ENCODE assay signal across 15 cellular contexts in the genomic region with DNA sequence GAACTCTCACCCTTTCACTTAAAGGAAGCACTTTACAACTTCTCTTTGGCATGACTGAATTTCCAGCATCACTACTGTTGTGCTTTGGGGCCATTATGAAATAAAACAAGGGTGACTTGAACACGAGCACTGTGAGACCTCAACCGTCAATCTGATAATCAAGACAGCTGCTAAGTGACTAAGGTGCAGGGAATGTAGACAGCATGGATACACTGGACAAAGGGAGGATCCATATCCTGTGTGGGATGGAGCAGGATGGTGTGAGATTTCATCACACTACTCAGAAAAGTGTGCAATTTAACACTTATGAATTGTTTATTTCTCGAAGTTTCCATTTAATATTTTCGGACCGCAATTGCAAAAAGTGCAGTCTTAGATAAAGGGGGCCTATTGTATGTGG. TPM values are rescaled to one million over a fixed set of nuclear protein-coding genes. Genes with fewer than 3 reads are reported as not detected.
DNase-seq lines count a peak whose midpoint lies in the region; ATAC-seq and TF ChIP-seq lines count a peak whose summit lies in the region.
"Had no signal": no experiment of that assay in that cellular context is flagged by ENCODE, and none has a peak within 500 bp of the region (broad histone marks: within the 10 kb centered on the region; RNA-seq: fewer than 3 reads in every experiment).

No MANE protein-coding gene starts in this region.

- no peak for TF ChIP-seq RAD21 in IMR-90 (IDR thresholded peaks at IDR 0.05; ENCODE audit: low read length)

- H3K9me1 ChIP-seq in IMR-90 (ENCODE audit: insufficient read depth, low read length), result no peaks in the 10 kb centered on the region

- no peak overlapping the region for H2AK9ac ChIP-seq in IMR-90 (replicated peaks; ENCODE audit: low read depth, low read length, poor library complexity)

- H3K18ac ChIP-seq in IMR-90 (ENCODE audit: low read depth, low read length), result no peak overlapping the region; the same call in 1 of the 2 replicates

- POLR2A ChIA-PET in IMR-90 (lab: Charles Lee; ENCODE audit: unreplicated experiment), result no interaction called here

- no peak; the same call in 1 of the 2 replicates for ATAC-seq in IMR-90 (ENCODE audit: low read depth)
- ATAC-seq in GM18870 (IDR thresholded peaks at IDR 0.05; ENCODE audit: unreplicated experiment), result no peak
- no peak for ATAC-seq in GM18519 (IDR thresholded peaks at IDR 0.05; ENCODE audit: low FRiP score, unreplicated experiment)
- ATAC-seq: Right ventricle myocardium inferior; stimulated activated naive CD8-positive, alpha-beta T cell treated with anti-CD3 and anti-CD28 coated beads, Interleukin-15, amount 100 ng/mL, for 72 hours had no signal

- no peak overlapping the region for H2AK5ac ChIP-seq in IMR-90 (ENCODE audit: low read depth, low read length)

- H3K4me2 ChIP-seq in IMR-90 (ENCODE audit: low read depth, low read length), result no peak overlapping the region

- in situ Hi-C loops in IMR-90 (cut with MboI; ENCODE audit: low sequenced_read_pairs), result no loop called here

- H3K79me1 ChIP-seq in IMR-90 (ENCODE audit: low read depth in 1 of 2, low read length in 2 of 2), result no peaks in the 10 kb centered on the region

- no peak overlapping the region for H3K56ac ChIP-seq in IMR-90 (ENCODE audit: extremely low read depth, insufficient read depth, low read length)

- H3K23ac ChIP-seq in IMR-90 (ENCODE audit: low read depth, low read length), result no peak overlapping the region

- no peak overlapping the region for H2BK5ac ChIP-seq in IMR-90 (ENCODE audit: low read depth, low read length, poor library complexity, severe bottlenecking)

- intact Hi-C loops in IMR-90 (cut with micrococcal nuclease), result loop anchor here (10.0 kb wide), 1 partner anchor 1065 kb away; no protein-coding TSS in a partner anchor

- no peak for TF ChIP-seq POLR2A in IMR-90 (IDR thresholded peaks at IDR 0.05; ENCODE audit: low read depth, low read length)

- H4K8ac ChIP-seq in IMR-90 (ENCODE audit: low read depth in 2 of 2, low read length in 2 of 2), result no peak overlapping the region

- H3K4ac ChIP-seq in IMR-90 (ENCODE audit: low read depth, low read length), result no peak overlapping the region

- H3K27ac ChIP-seq in IMR-90 (ENCODE audit: insufficient read depth, low read length), result no peak overlapping the region

- H2BK15ac ChIP-seq in IMR-90 (ENCODE audit: low read depth, low read length), result no peak overlapping the region

- peaks cover 2% of the 10 kb centered on the region; the same call in 1 of the 2 replicates for H3K27me3 ChIP-seq in IMR-90 (ENCODE audit: control insufficient read depth, insufficient read depth, low read length)

- no peak overlapping the region for H3K14ac ChIP-seq in IMR-90 (replicated peaks; ENCODE audit: low read depth, low read length)

- WGBS in IMR-90 (ENCODE audit: extremely low coverage in 2 of 2, insufficient read length in 1 of 2), 2 experiments, result no CpG with 5 or more reads among the region's 5 CpGs

- dilution Hi-C loops in IMR-90 (cut with HindIII; ENCODE audit: low sequenced_read_pairs, unreplicated experiment), result no loop called here

- no peak overlapping the region for H3K4me3 ChIP-seq in AG10803 (ENCODE audit: low read length)
- no peak overlapping the region for H3K4me3 ChIP-seq in IMR-90 (ENCODE audit: insufficient read depth, low read depth, low read length)

- no peak overlapping the region for H4K91ac ChIP-seq in IMR-90 (ENCODE audit: insufficient read depth, low read depth, low read length)

- no peak overlapping the region for H2AFZ ChIP-seq in IMR-90 (replicated peaks; ENCODE audit: low read length, poor library complexity)

- no peak overlapping the region for H4K5ac ChIP-seq in IMR-90 (ENCODE audit: low read depth, low read length)

- TF ChIP-seq CTCF in AG10803 (conservative IDR thresholded peaks at IDR 0.05; ENCODE audit: low read length) (no peak), IMR-90 (conservative IDR thresholded peaks at IDR 0.05; ENCODE audit: low read depth, low read length) (no peak)

- CTCF ChIA-PET in IMR-90 (lab: Yijun Ruan, JAX), result no interaction called here

- no peak overlapping the region for H2BK120ac ChIP-seq in IMR-90 (ENCODE audit: low read depth, low read length)

- no peaks in the 10 kb centered on the region; the same call in 1 of the 2 replicates for H4K20me1 ChIP-seq in IMR-90 (ENCODE audit: insufficient read depth, low read length)

- no peak overlapping the region for H2BK20ac ChIP-seq in IMR-90 (ENCODE audit: low read depth, low read length)

- no peaks in the 10 kb centered on the region; the same call in 1 of the 2 replicates for H3K4me1 ChIP-seq in IMR-90 (ENCODE audit: control insufficient read depth, insufficient read depth, low read length)

- no TSS peak for BruUV-seq in IMR-90 (replicated peaks; lab: Mats Ljungman, UMichigan)

- H3K9ac ChIP-seq in IMR-90 (ENCODE audit: low read depth, low read length), result no peak overlapping the region

- H3K36me3 ChIP-seq in IMR-90 (ENCODE audit: control insufficient read depth, insufficient read depth, low read length), result no peaks in the 10 kb centered on the region

- H3K9me3 ChIP-seq in IMR-90 (ENCODE audit: control insufficient read depth, insufficient read depth, low read length), result no peaks in the 10 kb centered on the region

- DNase-seq in AG10803 (ENCODE audit: low read depth), result peak; percentile 67
- peak; percentile 35 for DNase-seq in IMR-90
- DNase-seq in astrocyte of the hippocampus (ENCODE audit: low read depth, low spot score), result peak; percentile 11
- peak; percentile 85 for DNase-seq in islet precursor cell
- no peak for DNase-seq in retina
- no peak for DNase-seq in NOMO-1 treated with dmso at 0.1 percent for 144 hours (lab: John Stamatoyannopoulos, UW; ENCODE audit: unreplicated experiment)
- DNase-seq: activated CD4-positive, alpha-beta T cell treated with anti-CD3 and anti-CD28 coated beads, Interleukin-2, amount 50 U/mL, for 1 hour; H9; NCI-H146; NCI-H524 treated with DMSO at 0.1 percent for 48 hours; stimulated activated naive CD8-positive, alpha-beta T cell treated with anti-CD3 and anti-CD28 coated beads, Interleukin-15, amount 100 ng/mL, for 72 hours; T-helper 9 cell had no signal

TF ChIP-seq in IMR-90, 13 proteins besides CTCF, POLR2A, EP300 and RAD21:
- TF ChIP-seq FOS (IDR thresholded peaks at IDR 0.05; ENCODE audit: low read depth, low read length) (no peak), CEBPB (IDR thresholded peaks at IDR 0.05; ENCODE audit: low read depth, low read length) (peak; percentile 25; the same call in 1 of the 2 replicates)

RNA-seq across cellular contexts. Expression of gene EXPH5, which starts 16.1 kb away (rescaled TPM):
- total RNA-seq in IMR-90 (2012; rRNA removed), result 0.56 and 0.72 TPM in 2 replicates
- 0.04 and 0.05 TPM in 2 replicates for polyA plus RNA-seq in IMR-90 (2012; rRNA removed)
- 0.01 TPM in 2 replicates for polyA plus RNA-seq in IMR-90 (2012; cell fraction: cytosol; rRNA removed)
- polyA plus RNA-seq in IMR-90 (2012; cell fraction: nucleus; rRNA removed; ENCODE audit: low replicate concordance), result 0.03 and 0.11 TPM in 2 replicates

RNA-seq across cellular contexts. Expression of gene DDX10, which starts 55.2 kb away (rescaled TPM):
- 28.1 and 31.9 TPM in 2 replicates for total RNA-seq in IMR-90 (2012; rRNA removed)
- polyA plus RNA-seq in IMR-90 (2012; rRNA removed), result 20.0 and 20.2 TPM in 2 replicates
- polyA plus RNA-seq in IMR-90 (2012; cell fraction: cytosol; rRNA removed), result 6.0 and 18.7 TPM in 2 replicates
- polyA plus RNA-seq in IMR-90 (2012; cell fraction: nucleus; rRNA removed; ENCODE audit: low replicate concordance), result 5.3 and 41.9 TPM in 2 replicates

Comparison
In these comparisons a context has a peak if more than half of its experiments do, and no peak if none do; other contexts are left out.
1. DNase-seq: peak in AG10803 (single experiment), IMR-90 (single experiment), astrocyte of the hippocampus (single experiment) and islet precursor cell (single experiment); none in retina (single experiment) and NOMO-1 treated with dmso at 0.1 percent for 144 hours (single experiment).